In genomic region chr12:39872425-39872824, GRCh38 we compare ENCODE assay signal across 16 cellular contexts.
DNase-seq lines count a peak whose midpoint lies in the region; FAIRE-seq and TF ChIP-seq lines count a peak whose summit lies in the region.
"Had no signal": no experiment of that assay in that cellular context is flagged by ENCODE, and none has a peak within 500 bp of the region (broad histone marks: within the 10 kb centered on the region; RNA-seq: fewer than 3 reads in every experiment).

No MANE protein-coding gene starts in this region.

- no peaks in the 10 kb centered on the region for H4K20me1 ChIP-seq in endothelial cell of umbilical vein (replicated peaks; ENCODE audit: control insufficient read depth, extremely low read depth, insufficient read depth, low read length)

- no peak overlapping the region for H3K4me3 ChIP-seq in endothelial cell of umbilical vein (replicated peaks in 1 of 3; ENCODE audit: insufficient read depth in 1 of 3, low read depth in 1 of 3, low read length in 3 of 3)
- H3K4me3 ChIP-seq: HAP-1 had no signal

- no peak overlapping the region for H3K4me2 ChIP-seq in endothelial cell of umbilical vein (ENCODE audit: insufficient read depth, low read length)

- H2AFZ ChIP-seq in endothelial cell of umbilical vein (ENCODE audit: low read depth, low read length): no peak overlapping the region

- no TSS peak for BruUV-seq in endothelial cell of umbilical vein (replicated peaks; lab: Mats Ljungman, UMichigan)

- dilution Hi-C loops in endothelial cell of umbilical vein (cut with MboI; ENCODE audit: extremely low pct_ligation_motif_present, low sequenced_read_pairs): no loop called here

- H3K79me2 ChIP-seq in endothelial cell of umbilical vein (ENCODE audit: control insufficient read depth, insufficient read depth, low read length): no peaks in the 10 kb centered on the region

- FAIRE-seq in H54 (lab: Jason Lieb, UNC) (peak; percentile 43), endothelial cell of umbilical vein (lab: Jason Lieb, UNC) (no peak)
- FAIRE-seq: RCC 7860 had no signal

- POLR2A ChIA-PET in endothelial cell of umbilical vein (lab: Charles Lee): no interaction called here

- no peak overlapping the region for H3K27ac ChIP-seq in endothelial cell of umbilical vein (ENCODE audit: insufficient read depth, low read depth, low read length)

- no peaks in the 10 kb centered on the region for H3K9me1 ChIP-seq in endothelial cell of umbilical vein (replicated peaks; ENCODE audit: control insufficient read depth, extremely low read depth, insufficient read depth, low read length)

- H3K27me3 ChIP-seq in endothelial cell of umbilical vein (ENCODE audit: control insufficient read depth in 2 of 2, insufficient read depth in 2 of 2, low read length in 2 of 2): no peaks in the 10 kb centered on the region
- H3K27me3 ChIP-seq: BE2C had no signal

- no peak for DNase-seq in H54 (ENCODE audit: insufficient read length, low spot score)
- peak; percentile 18 for DNase-seq in endothelial cell of umbilical vein (ENCODE audit: low read depth, low spot score)
- peak; percentile 44 for DNase-seq in kidney tubule cell (ENCODE audit: low spot score)
- DNase-seq in stromal cell of bone marrow (ENCODE audit: low read depth): peak; percentile 81
- no peak for DNase-seq in SHP77 (lab: John Stamatoyannopoulos, UW)
- no peak for DNase-seq in DMS53 treated with DMSO at 0.1 percent for 48 hours (lab: John Stamatoyannopoulos, UW; ENCODE audit: unreplicated experiment)
- no peak for DNase-seq in islet precursor cell
- DNase-seq: BE2C; CD4-positive, alpha-beta memory T cell; DMS 273 treated with DMSO at 0.1 percent for 48 hours; Karpas-422; NCI-H1105 treated with DMSO at 0.1 percent for 48 hours; NCI-H2029; SHP77 treated with DMSO at 0.1 percent for 48 hours had no signal

- intact Hi-C loops in endothelial cell of umbilical vein (cut with micrococcal nuclease): no loop called here

- TF ChIP-seq POLR2A in H54 (IDR thresholded peaks at IDR 0.05; ENCODE audit: low read depth, low read length): no peak
- TF ChIP-seq POLR2A in endothelial cell of umbilical vein (IDR thresholded peaks at IDR 0.05; ENCODE audit: low read depth, low read length): no peak

- no peaks in the 10 kb centered on the region for H3K36me3 ChIP-seq in endothelial cell of umbilical vein (ENCODE audit: control insufficient read depth in 2 of 2, extremely low read depth in 1 of 2, insufficient read depth in 2 of 2, low read length in 2 of 2)
- H3K36me3 ChIP-seq: BE2C, HAP-1 had no signal

- H3K9ac ChIP-seq in endothelial cell of umbilical vein (replicated peaks; ENCODE audit: extremely low read depth, insufficient read depth, low read length): no peak overlapping the region

- no peaks in the 10 kb centered on the region for H3K4me1 ChIP-seq in endothelial cell of umbilical vein (ENCODE audit: control insufficient read depth, extremely low read depth, insufficient read depth, low read length)
- H3K4me1 ChIP-seq: BE2C had no signal

- TF ChIP-seq CTCF in endothelial cell of umbilical vein (IDR thresholded peaks at IDR 0.05; ENCODE audit: extremely low read depth in 1 of 2, insufficient read depth in 1 of 2, low read depth in 1 of 2, low read length in 2 of 2): no peak

- H3K9me3 ChIP-seq in endothelial cell of umbilical vein (replicated peaks; ENCODE audit: control insufficient read depth, insufficient read depth, low read length): no peaks in the 10 kb centered on the region
- H3K9me3 ChIP-seq: BE2C, HAP-1 had no signal

- CTCF ChIA-PET in endothelial cell of umbilical vein (lab: Charles Lee): no interaction called here

TF ChIP-seq in endothelial cell of umbilical vein, 7 proteins besides CTCF, POLR2A, EP300 and RAD21:
- TF ChIP-seq EZH2 (IDR thresholded peaks at IDR 0.05; ENCODE audit: borderline replicate concordance, low read depth, low read length, severe bottlenecking) (no peak), MYC (IDR thresholded peaks at IDR 0.05; ENCODE audit: low read depth, low read length) (no peak), MAX (IDR thresholded peaks at IDR 0.05; ENCODE audit: insufficient read depth, insufficient read length) (no peak), JUN (IDR thresholded peaks at IDR 0.05; ENCODE audit: borderline replicate concordance, insufficient read depth, insufficient read length, low read depth) (no peak), GATA2 (IDR thresholded peaks at IDR 0.05; ENCODE audit: insufficient read depth, insufficient read length, low read depth, low read length) (no peak), POLR2AphosphoS5 (IDR thresholded peaks at IDR 0.05; ENCODE audit: insufficient read depth, low read depth, low read length) (no peak), FOS (IDR thresholded peaks at IDR 0.05; ENCODE audit: borderline replicate concordance, insufficient read depth, low read length) (no peak)

Comparison
In these comparisons a context has a peak if more than half of its experiments do, and no peak if none do; other contexts are left out.
1. DNase-seq: peak in endothelial cell of umbilical vein (single experiment), kidney tubule cell (single experiment) and stromal cell of bone marrow (single experiment); none in H54 (single experiment), SHP77 (0 of 2), DMS53 treated with DMSO at 0.1 percent for 48 hours (single experiment) and islet precursor cell (single experiment).